Comparison of ENCODE assay signal across 15 cellular contexts in genomic region chr1:231127106-231127505, GRCh38. TPM values are rescaled to one million over a fixed set of nuclear protein-coding genes. Genes with fewer than 3 reads are reported as not detected.
"Had no signal": no experiment of that assay in that cellular context is flagged by ENCODE, and none has a peak within 500 bp of the region (broad histone marks: within the 10 kb centered on the region; RNA-seq: fewer than 3 reads in every experiment).

No MANE protein-coding gene starts in this region.

RNA-seq across cellular contexts. Expression of gene TRIM67, which starts 34.8 kb away (rescaled TPM):
- total RNA-seq: activated B cell treated with CpG ODN at 0.5 μM for 24 hours; activated CD4-positive, alpha-beta memory T cell treated with anti-CD3 and anti-CD28 coated beads for 36 hours; activated CD4-positive, alpha-beta memory T cell treated with anti-CD3 and anti-CD28 coated beads, Interleukin-2, amount 10 ng/mL, durations not matched to agents 7 days and 5 days; activated CD4-positive, alpha-beta T cell treated with anti-CD3 and anti-CD28 coated beads for 36 hours; activated CD4-positive, alpha-beta T cell treated with anti-CD3 and anti-CD28 coated beads, Interleukin-2, amount 10 ng/mL, durations not matched to agents 24 days and 14 days; activated CD4-positive, alpha-beta T cell treated with anti-CD3 and anti-CD28 coated beads, Interleukin-2, amount 10 ng/mL, durations not matched to agents 7 days and 5 days; activated CD8-positive, alpha-beta memory T cell treated with anti-CD3 and anti-CD28 coated beads for 36 hours; activated CD8-positive, alpha-beta memory T cell treated with anti-CD3 and anti-CD28 coated beads, Interleukin-2, amount 10 ng/mL, durations not matched to agents 7 days and 5 days; activated CD8-positive, alpha-beta T cell treated with anti-CD3 and anti-CD28 coated beads for 36 hours; activated CD8-positive, alpha-beta T cell treated with anti-CD3 and anti-CD28 coated beads, Interleukin-2, amount 10 ng/mL, durations not matched to agents 7 days and 5 days; T-cell; T-helper 1 cell treated with Interleukin-12 subunit alpha and Interleukin-12 subunit beta and Interleukin-4 antibody, amounts not matched to agents 30 ng/mL and 1 ng/mL, for 36 hours; T-helper 17 cell; T-helper 2 cell treated with Interferon-gamma antibody and Interleukin-4, amounts not matched to agents 100 ng/mL and 5 ng/mL, for 36 hours; WTC11 had no signal
